In genomic region chr17:64091116-64091515, GRCh38 we compare ENCODE assay signal across 11 cellular contexts. TPM values are rescaled to one million over a fixed set of nuclear protein-coding genes. Genes with fewer than 3 reads are reported as not detected.
DNase-seq lines count a peak whose midpoint lies in the region; ATAC-seq and TF ChIP-seq lines count a peak whose summit lies in the region.
"Had no signal": no experiment of that assay in that cellular context is flagged by ENCODE, and none has a peak within 500 bp of the region (broad histone marks: within the 10 kb centered on the region; RNA-seq: fewer than 3 reads in every experiment).

No MANE protein-coding gene starts in this region.

- CTCF ChIA-PET in activated CD4-positive, alpha-beta memory T cell treated with anti-CD3 and anti-CD28 coated beads, Interleukin-2, amount 10 ng/mL, durations not matched to agents 7 days and 5 days (lab: Charles Lee): no interaction called here

- TF ChIP-seq EP300 in stomach (IDR thresholded peaks at IDR 0.05): no peak

- peaks cover 56% of the 10 kb centered on the region for H3K4me1 Mint-ChIP-seq in activated naive CD4-positive, alpha-beta T cell treated with anti-CD3 and anti-CD28 coated beads, Interleukin-2, amount 50 U/mL, for 24 hours
- peaks cover 90% of the 10 kb centered on the region for H3K4me1 Mint-ChIP-seq in activated CD4-positive, alpha-beta memory T cell treated with anti-CD3 and anti-CD28 coated beads, Interleukin-2, amount 10 ng/mL, durations not matched to agents 7 days and 5 days
- peaks cover 29% of the 10 kb centered on the region for H3K4me1 Mint-ChIP-seq in type B pancreatic cell (ENCODE audit: unreplicated experiment)

- peaks cover 7% of the 10 kb centered on the region for H3K36me3 Mint-ChIP-seq in activated naive CD4-positive, alpha-beta T cell treated with anti-CD3 and anti-CD28 coated beads, Interleukin-2, amount 50 U/mL, for 24 hours
- peaks cover 82% of the 10 kb centered on the region for H3K36me3 Mint-ChIP-seq in activated CD4-positive, alpha-beta memory T cell treated with anti-CD3 and anti-CD28 coated beads, Interleukin-2, amount 10 ng/mL, durations not matched to agents 7 days and 5 days (ENCODE audit: low read depth)
- H3K36me3 Mint-ChIP-seq in type B pancreatic cell: peaks cover 7% of the 10 kb centered on the region

- peaks cover 0 to 21% (median 9%) of the 10 kb centered on the region in 4 donors for H3K36me3 ChIP-seq in stomach
- H3K36me3 ChIP-seq: upper lobe of right lung had no signal

- H3K4me3 ChIP-seq in stomach: no peak overlapping the region
- H3K4me3 ChIP-seq: upper lobe of right lung had no signal

- H3K27me3 ChIP-seq in stomach: no peaks in the 10 kb centered on the region
- H3K27me3 ChIP-seq: foreskin keratinocyte, upper lobe of right lung had no signal

- ATAC-seq in HG02973 (IDR thresholded peaks at IDR 0.05; ENCODE audit: unreplicated experiment) (peak; percentile 54), GM21360 (IDR thresholded peaks at IDR 0.05; ENCODE audit: unreplicated experiment) (no peak)
- ATAC-seq: foreskin keratinocyte had no signal

- H3K27ac Mint-ChIP-seq in activated naive CD4-positive, alpha-beta T cell treated with anti-CD3 and anti-CD28 coated beads, Interleukin-2, amount 50 U/mL, for 24 hours: peak overlapping the region; percentile 56
- H3K27ac Mint-ChIP-seq in activated CD4-positive, alpha-beta memory T cell treated with anti-CD3 and anti-CD28 coated beads, Interleukin-2, amount 10 ng/mL, durations not matched to agents 7 days and 5 days: peak overlapping the region; percentile 96
- H3K27ac Mint-ChIP-seq in type B pancreatic cell: no peak overlapping the region

- H3K27me3 Mint-ChIP-seq in activated naive CD4-positive, alpha-beta T cell treated with anti-CD3 and anti-CD28 coated beads, Interleukin-2, amount 50 U/mL, for 24 hours: no peaks in the 10 kb centered on the region
- no peaks in the 10 kb centered on the region for H3K27me3 Mint-ChIP-seq in activated CD4-positive, alpha-beta memory T cell treated with anti-CD3 and anti-CD28 coated beads, Interleukin-2, amount 10 ng/mL, durations not matched to agents 7 days and 5 days
- H3K27me3 Mint-ChIP-seq in type B pancreatic cell: no peaks in the 10 kb centered on the region

- peak overlapping the region in 3 of 5 donors; percentile 0 to 72 (median 42) for H3K27ac ChIP-seq in stomach
- H3K27ac ChIP-seq: foreskin keratinocyte, upper lobe of right lung had no signal

- DNase-seq in activated naive CD4-positive, alpha-beta T cell treated with Interleukin-2 at 50 U/mL for 16 hours: no peak
- peak; percentile 40 for DNase-seq in activated CD4-positive, alpha-beta memory T cell treated with anti-CD3 and anti-CD28 coated beads, Interleukin-2, amount 10 ng/mL, durations not matched to agents 7 days and 5 days
- DNase-seq in stomach: no peak
- no peak for DNase-seq in type B pancreatic cell (ENCODE audit: extremely low spot score, unreplicated experiment)
- DNase-seq in cardiac septum (ENCODE audit: low spot score): no peak
- DNase-seq: anterior cingulate cortex, foreskin keratinocyte, upper lobe of right lung had no signal

- WGBS in stomach, 5 donors: 74 to 84% (median 79%) methylated on average over 3 of the region's 3 CpGs

- no peaks in the 10 kb centered on the region for H3K9me3 ChIP-seq in stomach
- H3K9me3 ChIP-seq: upper lobe of right lung had no signal

- no peak overlapping the region for H3K4me3 Mint-ChIP-seq in activated naive CD4-positive, alpha-beta T cell treated with anti-CD3 and anti-CD28 coated beads, Interleukin-2, amount 50 U/mL, for 24 hours
- peak overlapping the region; percentile 56 for H3K4me3 Mint-ChIP-seq in activated CD4-positive, alpha-beta memory T cell treated with anti-CD3 and anti-CD28 coated beads, Interleukin-2, amount 10 ng/mL, durations not matched to agents 7 days and 5 days
- H3K4me3 Mint-ChIP-seq in type B pancreatic cell: no peak overlapping the region

- peaks cover 28 to 82% (median 63%) of the 10 kb centered on the region in 4 donors for H3K4me1 ChIP-seq in stomach

- POLR2A ChIA-PET in activated CD4-positive, alpha-beta memory T cell treated with anti-CD3 and anti-CD28 coated beads, Interleukin-2, amount 10 ng/mL, durations not matched to agents 7 days and 5 days (lab: Charles Lee): interaction anchor here (1.3 to 2.8 kb wide), 4 partner anchors 9 to 71 kb away, joined by 3 to 19 read pairs (median 6); partner anchors contain the start of gene ICAM2

- TF ChIP-seq POLR2A in stomach (IDR thresholded peaks at IDR 0.05): no peak

- intact Hi-C loops in stomach (cut with DNase I; ENCODE audit: low total_unique reads) (no loop called here), cardiac septum (cut with DNase I) (no loop called here)

- no peak for TF ChIP-seq CTCF in stomach (IDR thresholded peaks at IDR 0.05)
- TF ChIP-seq CTCF in type B pancreatic cell (conservative IDR thresholded peaks at IDR 0.05): no peak

- H3K9me3 Mint-ChIP-seq in activated naive CD4-positive, alpha-beta T cell treated with anti-CD3 and anti-CD28 coated beads, Interleukin-2, amount 50 U/mL, for 24 hours: no peaks in the 10 kb centered on the region
- H3K9me3 Mint-ChIP-seq in activated CD4-positive, alpha-beta memory T cell treated with anti-CD3 and anti-CD28 coated beads, Interleukin-2, amount 10 ng/mL, durations not matched to agents 7 days and 5 days: no peaks in the 10 kb centered on the region
- no peaks in the 10 kb centered on the region for H3K9me3 Mint-ChIP-seq in type B pancreatic cell

RNA-seq across cellular contexts. Expression of gene ERN1, which starts 38.8 kb away (rescaled TPM):
- total RNA-seq in activated CD4-positive, alpha-beta memory T cell treated with anti-CD3 and anti-CD28 coated beads, Interleukin-2, amount 10 ng/mL, durations not matched to agents 7 days and 5 days: 100 to 1,000 TPM; 126 to 128 TPM
- total RNA-seq in stomach: 10 to 100 TPM; 23.7 to 76.4 (median 33.8) TPM
- polyA plus RNA-seq in stomach: 1 to 10 TPM; 4.1 to 6.4 (median 6.1) TPM
- 12.1 and 13.9 TPM in 2 replicates for total RNA-seq in type B pancreatic cell (ENCODE audit: low replicate concordance)
- 6.9 TPM for total RNA-seq in cardiac septum
